1 cellular context compared by ENCODE assay signal in the genomic region with DNA sequence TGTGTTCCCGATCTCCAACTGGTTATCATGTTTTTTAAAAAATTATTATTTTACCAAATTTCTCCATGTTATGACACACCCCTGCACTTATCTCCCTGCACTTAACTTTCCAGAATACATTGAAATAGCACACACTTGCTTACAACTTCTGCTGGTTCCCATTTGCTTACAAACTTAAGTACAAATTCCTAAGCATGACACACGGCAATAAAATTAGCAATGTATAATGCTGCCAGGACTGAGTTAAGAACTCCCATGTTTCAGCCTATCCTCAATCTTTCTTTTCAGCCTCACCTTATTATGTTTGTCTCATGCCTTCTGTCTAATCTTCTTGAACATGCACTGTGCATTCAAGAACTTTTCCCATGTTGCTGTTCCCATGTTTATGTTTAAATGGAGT.
TF ChIP-seq lines count a peak whose summit lies in the region.

No MANE protein-coding gene starts in this region.

TF ChIP-seq in K562, 482 proteins besides CTCF, POLR2A, EP300 and RAD21:
- TF ChIP-seq EWSR1 (IDR thresholded peaks at IDR 0.05; ENCODE audit: borderline replicate concordance, low read depth, partially characterized antibody) (no peak), EZH2 (IDR thresholded peaks at IDR 0.05; ENCODE audit: borderline replicate concordance, low read depth, low read length) (no peak), ZNF282 (CRISPR knock-in tag; IDR thresholded peaks at IDR 0.05) (no peak), BRF1 (IDR thresholded peaks at IDR 0.05; ENCODE audit: borderline replicate concordance, extremely low read depth, insufficient read length) (no peak), ZNF263 (CRISPR knock-in tag; IDR thresholded peaks at IDR 0.05; ENCODE audit: borderline replicate concordance) (no peak), IFI16 (CRISPR knock-in tag; IDR thresholded peaks at IDR 0.05) (no peak), PURB (CRISPR knock-in tag; IDR thresholded peaks at IDR 0.05; ENCODE audit: low read depth) (no peak)
- TF ChIP-seq, protein P1, sequence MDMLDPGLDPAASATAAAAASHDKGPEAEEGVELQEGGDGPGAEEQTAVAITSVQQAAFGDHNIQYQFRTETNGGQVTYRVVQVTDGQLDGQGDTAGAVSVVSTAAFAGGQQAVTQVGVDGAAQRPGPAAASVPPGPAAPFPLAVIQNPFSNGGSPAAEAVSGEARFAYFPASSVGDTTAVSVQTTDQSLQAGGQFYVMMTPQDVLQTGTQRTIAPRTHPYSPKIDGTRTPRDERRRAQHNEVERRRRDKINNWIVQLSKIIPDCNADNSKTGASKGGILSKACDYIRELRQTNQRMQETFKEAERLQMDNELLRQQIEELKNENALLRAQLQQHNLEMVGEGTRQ (CRISPR knock-in tag; IDR thresholded peaks at IDR 0.05) = no peak
- TF ChIP-seq, protein P2, sequence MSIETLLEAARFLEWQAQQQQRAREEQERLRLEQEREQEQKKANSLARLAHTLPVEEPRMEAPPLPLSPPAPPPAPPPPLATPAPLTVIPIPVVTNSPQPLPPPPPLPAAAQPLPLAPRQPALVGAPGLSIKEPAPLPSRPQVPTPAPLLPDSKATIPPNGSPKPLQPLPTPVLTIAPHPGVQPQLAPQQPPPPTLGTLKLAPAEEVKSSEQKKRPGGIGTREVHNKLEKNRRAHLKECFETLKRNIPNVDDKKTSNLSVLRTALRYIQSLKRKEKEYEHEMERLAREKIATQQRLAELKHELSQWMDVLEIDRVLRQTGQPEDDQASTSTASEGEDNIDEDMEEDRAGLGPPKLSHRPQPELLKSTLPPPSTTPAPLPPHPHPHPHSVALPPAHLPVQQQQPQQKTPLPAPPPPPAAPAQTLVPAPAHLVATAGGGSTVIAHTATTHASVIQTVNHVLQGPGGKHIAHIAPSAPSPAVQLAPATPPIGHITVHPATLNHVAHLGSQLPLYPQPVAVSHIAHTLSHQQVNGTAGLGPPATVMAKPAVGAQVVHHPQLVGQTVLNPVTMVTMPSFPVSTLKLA (conservative IDR thresholded peaks at IDR 0.05) = no peak
- TF ChIP-seq, protein P3, sequence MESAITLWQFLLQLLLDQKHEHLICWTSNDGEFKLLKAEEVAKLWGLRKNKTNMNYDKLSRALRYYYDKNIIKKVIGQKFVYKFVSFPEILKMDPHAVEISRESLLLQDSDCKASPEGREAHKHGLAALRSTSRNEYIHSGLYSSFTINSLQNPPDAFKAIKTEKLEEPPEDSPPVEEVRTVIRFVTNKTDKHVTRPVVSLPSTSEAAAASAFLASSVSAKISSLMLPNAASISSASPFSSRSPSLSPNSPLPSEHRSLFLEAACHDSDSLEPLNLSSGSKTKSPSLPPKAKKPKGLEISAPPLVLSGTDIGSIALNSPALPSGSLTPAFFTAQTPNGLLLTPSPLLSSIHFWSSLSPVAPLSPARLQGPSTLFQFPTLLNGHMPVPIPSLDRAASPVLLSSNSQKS (CRISPR knock-in tag; IDR thresholded peaks at IDR 0.05) = no peak
- TF ChIP-seq, protein P4, sequence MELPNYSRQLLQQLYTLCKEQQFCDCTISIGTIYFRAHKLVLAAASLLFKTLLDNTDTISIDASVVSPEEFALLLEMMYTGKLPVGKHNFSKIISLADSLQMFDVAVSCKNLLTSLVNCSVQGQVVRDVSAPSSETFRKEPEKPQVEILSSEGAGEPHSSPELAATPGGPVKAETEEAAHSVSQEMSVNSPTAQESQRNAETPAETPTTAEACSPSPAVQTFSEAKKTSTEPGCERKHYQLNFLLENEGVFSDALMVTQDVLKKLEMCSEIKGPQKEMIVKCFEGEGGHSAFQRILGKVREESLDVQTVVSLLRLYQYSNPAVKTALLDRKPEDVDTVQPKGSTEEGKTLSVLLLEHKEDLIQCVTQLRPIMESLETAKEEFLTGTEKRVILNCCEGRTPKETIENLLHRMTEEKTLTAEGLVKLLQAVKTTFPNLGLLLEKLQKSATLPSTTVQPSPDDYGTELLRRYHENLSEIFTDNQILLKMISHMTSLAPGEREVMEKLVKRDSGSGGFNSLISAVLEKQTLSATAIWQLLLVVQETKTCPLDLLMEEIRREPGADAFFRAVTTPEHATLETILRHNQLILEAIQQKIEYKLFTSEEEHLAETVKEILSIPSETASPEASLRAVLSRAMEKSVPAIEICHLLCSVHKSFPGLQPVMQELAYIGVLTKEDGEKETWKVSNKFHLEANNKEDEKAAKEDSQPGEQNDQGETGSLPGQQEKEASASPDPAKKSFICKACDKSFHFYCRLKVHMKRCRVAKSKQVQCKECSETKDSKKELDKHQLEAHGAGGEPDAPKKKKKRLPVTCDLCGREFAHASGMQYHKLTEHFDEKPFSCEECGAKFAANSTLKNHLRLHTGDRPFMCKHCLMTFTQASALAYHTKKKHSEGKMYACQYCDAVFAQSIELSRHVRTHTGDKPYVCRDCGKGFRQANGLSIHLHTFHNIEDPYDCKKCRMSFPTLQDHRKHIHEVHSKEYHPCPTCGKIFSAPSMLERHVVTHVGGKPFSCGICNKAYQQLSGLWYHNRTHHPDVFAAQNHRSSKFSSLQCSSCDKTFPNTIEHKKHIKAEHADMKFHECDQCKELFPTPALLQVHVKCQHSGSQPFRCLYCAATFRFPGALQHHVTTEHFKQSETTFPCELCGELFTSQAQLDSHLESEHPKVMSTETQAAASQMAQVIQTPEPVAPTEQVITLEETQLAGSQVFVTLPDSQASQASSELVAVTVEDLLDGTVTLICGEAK (IDR thresholded peaks at IDR 0.05) = no peak
- TF ChIP-seq, protein P4 (CRISPR knock-in tag; IDR thresholded peaks at IDR 0.05) = no peak
TF ChIP-seq in K562: peak in this region for 0.
